ENCODE assay signal across 8 cellular contexts in genomic region chr2:98912221-98912851, GRCh38. TPM values are rescaled to one million over a fixed set of nuclear protein-coding genes. Genes with fewer than 3 reads are reported as not detected.
DNase-seq lines count a peak whose midpoint lies in the region; ATAC-seq lines count a peak whose summit lies in the region.

No MANE protein-coding gene starts in this region.

- DNase-seq in GM23248 (peak; percentile 96), NCI-H774 (lab: John Stamatoyannopoulos, UW) (peak; percentile 73), putamen (ENCODE audit: low spot score) (peak; percentile 83), HAP-1 (ENCODE audit: low spot score in 2 of 2) (no peak), NCI-H524 (lab: John Stamatoyannopoulos, UW) (no peak), SW 1271 (lab: John Stamatoyannopoulos, UW) (no peak)

- H3K27me3 ChIP-seq in GM23248 (replicated peaks; ENCODE audit: insufficient read depth) (no peaks in the 10 kb centered on the region), HAP-1 (ENCODE audit: low read depth) (no peaks in the 10 kb centered on the region)

- H3F3A ChIP-seq in GM23248 (ENCODE audit: insufficient read depth) = peaks cover 31% of the 10 kb centered on the region

- H3K36me3 ChIP-seq in GM23248 (ENCODE audit: low read depth) (no peaks in the 10 kb centered on the region), HAP-1 (replicated peaks) (no peaks in the 10 kb centered on the region)

- WGBS in GM23248 (ENCODE audit: low coverage in 1 of 2, low lambda C conversion rate in 2 of 2, missing lambda C conversion rate in 2 of 2), 2 experiments = 21 to 23% methylated on average over 17 to 18 of the region's 18 CpGs

- no peak overlapping the region for H2AFZ ChIP-seq in GM23248

- H3K4me1 ChIP-seq in GM23248 (ENCODE audit: insufficient read depth) (peaks cover 57% of the 10 kb centered on the region), HAP-1 (no peaks in the 10 kb centered on the region)

- no peaks in the 10 kb centered on the region for H4K20me1 ChIP-seq in GM23248 (ENCODE audit: insufficient read depth)

- in situ Hi-C loops in GM23248 (cut with MboI) (no loop called here), HAP-1 (cut with MboI; ENCODE audit: low sequenced_read_pairs) (no loop called here)

- H3K4me2 ChIP-seq in GM23248 (ENCODE audit: unreplicated experiment) = peak overlapping the region; percentile 25

- H3K27ac ChIP-seq in GM23248 = peak overlapping the region; percentile 54

- H3K4me3 ChIP-seq in GM23248 (no peak overlapping the region), HAP-1 (no peak overlapping the region)

- H3K9me3 ChIP-seq in GM23248 (ENCODE audit: low read depth) (no peaks in the 10 kb centered on the region), HAP-1 (no peaks in the 10 kb centered on the region)

- peak; percentile 68 for ATAC-seq in esophagus mucosa
- ATAC-seq in HG03521 (IDR thresholded peaks at IDR 0.05; ENCODE audit: unreplicated experiment) = no peak

- H3K9me2 ChIP-seq in GM23248 (ENCODE audit: insufficient read depth) = no peaks in the 10 kb centered on the region

- H3K9ac ChIP-seq in GM23248 = peak overlapping the region; percentile 3; the same call in 1 of the 2 replicates

- H3K79me2 ChIP-seq in GM23248 (ENCODE audit: insufficient read depth) = no peaks in the 10 kb centered on the region

RNA-seq across cellular contexts. Expression of gene CRACDL, which starts 23.7 kb away (rescaled TPM):
- total RNA-seq in GM23248 (2014; rRNA removed; shearing (Covaris generic)) = not detected in 2 replicates
- not detected in 2 replicates for polyA plus RNA-seq in GM23248 (2016; fragmentation: Nextera tagmentation; extraction: Ambion mirVana)
- 6.6 TPM for total RNA-seq in esophagus mucosa

Comparison
In these comparisons a context has a peak if more than half of its experiments do, and no peak if none do; other contexts are left out.
1. DNase-seq: peak in GM23248 (single experiment), NCI-H774 (single experiment) and putamen (single experiment); none in HAP-1 (0 of 2), NCI-H524 (0 of 2) and SW 1271 (0 of 2).